ENCODE assay signal across 9 cellular contexts in genomic region chr10:986137-986825, GRCh38. TPM values are rescaled to one million over a fixed set of nuclear protein-coding genes. Genes with fewer than 3 reads are reported as not detected.
DNase-seq lines count a peak whose midpoint lies in the region; ATAC-seq and TF ChIP-seq lines count a peak whose summit lies in the region.
"Had no signal": no experiment of that assay in that cellular context is flagged by ENCODE, and none has a peak within 500 bp of the region (broad histone marks: within the 10 kb centered on the region; RNA-seq: fewer than 3 reads in every experiment).

No MANE protein-coding gene starts in this region.

- peaks cover 2% of the 10 kb centered on the region; the same call in 1 of the 2 replicates for H3K9me3 ChIP-seq in HAP-1

- TF ChIP-seq CTCF in Calu3 (IDR thresholded peaks at IDR 0.05; ENCODE audit: unreplicated experiment): no peak
- TF ChIP-seq CTCF in NB4 (IDR thresholded peaks at IDR 0.05; ENCODE audit: low read depth, low read length): no peak

- ATAC-seq in HG03108 (IDR thresholded peaks at IDR 0.05; ENCODE audit: unreplicated experiment) (no peak), HG02642 (IDR thresholded peaks at IDR 0.05; ENCODE audit: poor library complexity, unreplicated experiment) (no peak)
- ATAC-seq: GM12878 had no signal

- no peak overlapping the region for H3K4me3 ChIP-seq in NB4 (ENCODE audit: low read depth, low read length)
- H3K4me3 ChIP-seq in HAP-1: no peak overlapping the region

- no peak for TF ChIP-seq POLR2A in NB4 (IDR thresholded peaks at IDR 0.05; ENCODE audit: extremely low read depth, insufficient read length)

- H3K4me3 Mint-ChIP-seq in Calu3 (ENCODE audit: low read depth, unreplicated experiment): peak overlapping the region; percentile 90
- peak overlapping the region; percentile 98 for H3K4me3 Mint-ChIP-seq in activated naive CD8-positive, alpha-beta T cell

- H3K4me1 ChIP-seq in HAP-1: peaks cover 10% of the 10 kb centered on the region; the same call in 1 of the 2 replicates

- H3K36me3 Mint-ChIP-seq in Calu3 (ENCODE audit: insufficient read depth, unreplicated experiment): peaks cover 67% of the 10 kb centered on the region
- H3K36me3 Mint-ChIP-seq in activated naive CD8-positive, alpha-beta T cell: peaks cover 9% of the 10 kb centered on the region

- H3K27me3 Mint-ChIP-seq in Calu3 (ENCODE audit: unreplicated experiment): no peaks in the 10 kb centered on the region
- no peaks in the 10 kb centered on the region for H3K27me3 Mint-ChIP-seq in activated naive CD8-positive, alpha-beta T cell

- in situ Hi-C loops in HAP-1 (cut with MboI; ENCODE audit: low sequenced_read_pairs): loop anchor here (5.0 kb wide), 1 partner anchor 54 kb away; the partner anchor contains the start of gene LARP4B

- peak; percentile 55 for DNase-seq in Calu3
- DNase-seq in NB4 (ENCODE audit: low read depth): peak; percentile 27
- DNase-seq in mesenteric fat pad (ENCODE audit: low spot score): peak; percentile 37
- DNase-seq in NCI-H2227 (lab: John Stamatoyannopoulos, UW; ENCODE audit: unreplicated experiment): no peak
- no peak for DNase-seq in HAP-1 (ENCODE audit: low spot score in 2 of 2)

- CTCF ChIA-PET in Calu3 (lab: Charles Lee): interaction anchor here (0.5 to 2.5 kb wide), 6 partner anchors 12 to 296 kb away, joined by 3 to 12 read pairs (median 6); partner anchors contain the start of gene LARP4B

- intact Hi-C loops in Calu3 (cut with micrococcal nuclease; ENCODE audit: unreplicated experiment): loop anchor here (1.0 to 10.0 kb wide), 2 partner anchors 15 to 151 kb away; no protein-coding TSS in a partner anchor

- H3K4me1 Mint-ChIP-seq in Calu3 (ENCODE audit: low read depth, unreplicated experiment): peaks cover 38% of the 10 kb centered on the region
- H3K4me1 Mint-ChIP-seq in activated naive CD8-positive, alpha-beta T cell (ENCODE audit: low read depth): peaks cover 32% of the 10 kb centered on the region

- H3K27me3 ChIP-seq in HAP-1 (ENCODE audit: low read depth): no peaks in the 10 kb centered on the region

- peak overlapping the region; percentile 98 for H3K27ac Mint-ChIP-seq in Calu3 (ENCODE audit: unreplicated experiment)
- H3K27ac Mint-ChIP-seq in activated naive CD8-positive, alpha-beta T cell: peak overlapping the region; percentile 98

- H3K36me3 ChIP-seq in HAP-1 (replicated peaks): peaks cover 23% of the 10 kb centered on the region

- BruUV-seq in Calu3 (replicated peaks; lab: Mats Ljungman, UMichigan): no TSS peak

- peaks cover under 1% of the 10 kb centered on the region for H3K9me3 Mint-ChIP-seq in Calu3 (ENCODE audit: low read depth, unreplicated experiment)
- H3K9me3 Mint-ChIP-seq in activated naive CD8-positive, alpha-beta T cell (ENCODE audit: low read depth): no peaks in the 10 kb centered on the region

RNA-seq across cellular contexts. Expression of gene GTPBP4, which starts 2.0 kb away (rescaled TPM):
- 123 and 128 TPM in 2 replicates for total RNA-seq in Calu3 (2022)
- 59.9 TPM for total RNA-seq in mesenteric fat pad

RNA-seq across cellular contexts. Expression of gene IDI2, which starts 39.4 kb away (rescaled TPM):
- total RNA-seq in Calu3 (2022) (not detected in 2 replicates), mesenteric fat pad (not detected)
- total RNA-seq: GM12878 had no signal

RNA-seq across cellular contexts. Expression of gene LARP4B, which starts 54.8 kb away (rescaled TPM):
- total RNA-seq in Calu3 (2022): 181 and 183 TPM in 2 replicates
- 74.7 TPM for total RNA-seq in mesenteric fat pad

Comparison
In these comparisons a context has a peak if more than half of its experiments do, and no peak if none do; other contexts are left out.
1. DNase-seq: peak in Calu3 (single experiment), NB4 (single experiment) and mesenteric fat pad (single experiment); none in NCI-H2227 (single experiment) and HAP-1 (0 of 2).